In genomic region chr9:98647236-98647635, GRCh38 we compare ENCODE assay signal across 2 cellular contexts.
"Had no signal": no experiment of that assay in that cellular context is flagged by ENCODE, and none has a peak within 500 bp of the region (broad histone marks: within the 10 kb centered on the region; RNA-seq: fewer than 3 reads in every experiment).

No MANE protein-coding gene starts in this region.

- DNase-seq: GDM1, GF-D8 had no signal
